In the genomic region with DNA sequence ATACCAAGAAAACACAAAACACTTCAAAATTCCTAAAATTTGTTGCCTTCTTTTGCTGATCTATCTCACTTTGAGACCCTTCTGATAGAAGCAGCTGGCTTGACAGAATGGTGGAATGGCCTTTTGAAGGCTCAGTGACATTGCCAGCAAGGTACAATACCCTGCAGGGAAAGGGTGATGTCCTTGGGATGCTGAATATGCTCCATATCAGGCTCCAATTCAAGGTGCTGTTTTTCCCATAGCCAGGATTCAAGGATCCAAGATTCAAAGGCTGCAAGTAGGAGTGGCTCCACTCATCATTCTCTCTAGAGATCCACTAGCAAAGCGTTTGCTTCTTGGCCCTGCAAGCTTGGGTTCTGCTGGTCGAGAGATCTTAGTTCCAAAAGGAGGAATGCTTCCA, we compare ENCODE assay signal across 30 cellular contexts.
"Had no signal": no experiment of that assay in that cellular context is flagged by ENCODE, and none has a peak within 500 bp of the region (broad histone marks: within the 10 kb centered on the region; RNA-seq: fewer than 3 reads in every experiment).

No MANE protein-coding gene starts in this region.

- H3K27ac ChIP-seq: neural progenitor cell, neutrophil, parathyroid adenoma, psoas muscle, right lobe of liver, sigmoid colon, spleen, stomach, thoracic aorta, thyroid gland, upper lobe of left lung had no signal

- DNase-seq: naive thymus-derived CD4-positive, alpha-beta T cell; natural killer cell; nucleus accumbens; posterior cingulate gyrus; psoas muscle; right cardiac atrium; right lobe of liver; sigmoid colon; small intestine; spleen; stimulated activated CD4-positive, alpha-beta T cell treated with anti-CD3 and anti-CD28 coated beads, Interleukin-12 subunit alpha, Interleukin-12 subunit beta, amount 100 ng/mL, for 4 hours; stimulated activated CD4-positive, alpha-beta T cell treated with anti-CD3 and anti-CD28 coated beads, Interleukin-1b, Interleukin-23, amount 100 ng/mL, for 48 hours; stimulated activated CD4-positive, alpha-beta T cell treated with anti-CD3 and anti-CD28 coated beads, Interleukin-4, amount 100 ng/mL, for 1 hour; stimulated activated CD4-positive, alpha-beta T cell treated with anti-CD3 and anti-CD28 coated beads, Interleukin-4, amount 100 ng/mL, for 4 hours; stimulated activated CD8-positive, alpha-beta memory T cell treated with anti-CD3 and anti-CD28 coated beads, Interleukin-4, amount 100 ng/mL, for 48 hours; stimulated activated naive B cell treated with anti-CD40 and anti-IgM and Interleukin-4, amounts not matched to agents 10 μg/mL and 1 μg/mL and 100 μg/mL, for 72 hours; stimulated activated naive CD4-positive, alpha-beta T cell treated with Interleukin-2 at 50 U/mL for 16 hours; stomach; thyroid gland; trophoblast cell; upper lobe of left lung had no signal

- ATAC-seq: naive thymus-derived CD4-positive, alpha-beta T cell; natural killer cell; psoas muscle; right cardiac atrium; right lobe of liver; stimulated activated naive B cell treated with anti-CD40 and anti-IgM and Interleukin-4, amounts not matched to agents 10 μg/mL and 1 μg/mL and 100 μg/mL, for 72 hours had no signal

- H3K4me1 ChIP-seq: neural progenitor cell, parathyroid adenoma, psoas muscle, right lobe of liver, sigmoid colon, spleen, stomach, thyroid gland, upper lobe of left lung had no signal

- H3K4me3 ChIP-seq: neural progenitor cell, psoas muscle, right lobe of liver, sigmoid colon, spleen, stomach, thoracic aorta, thyroid gland, tibial nerve, upper lobe of left lung had no signal

- H2AFZ ChIP-seq: neural progenitor cell, parathyroid adenoma had no signal

- H3K4me2 ChIP-seq: neural progenitor cell had no signal

- H3K36me3 Mint-ChIP-seq: natural killer cell had no signal

- H3K9me3 Mint-ChIP-seq: naive thymus-derived CD4-positive, alpha-beta T cell; natural killer cell; nephron; stimulated activated naive B cell treated with anti-CD40 and anti-IgM and Interleukin-4, amounts not matched to agents 10 μg/mL and 1 μg/mL and 100 μg/mL, for 72 hours; stimulated activated naive CD8-positive, alpha-beta T cell treated with anti-CD3 and anti-CD28 coated beads, Interleukin-15, Interleukin-2, amounts not matched to agents 100 ng/mL and 50 ng/mL, for 24 hours had no signal

- H3K27me3 Mint-ChIP-seq: naive thymus-derived CD4-positive, alpha-beta T cell; progenitor cell of endocrine pancreas; stimulated activated naive B cell treated with anti-CD40 and anti-IgM and Interleukin-4, amounts not matched to agents 10 μg/mL and 1 μg/mL and 100 μg/mL, for 72 hours; stimulated activated naive CD8-positive, alpha-beta T cell treated with anti-CD3 and anti-CD28 coated beads, Interleukin-15, Interleukin-2, amounts not matched to agents 100 ng/mL and 50 ng/mL, for 24 hours had no signal

- H3K9me3 ChIP-seq: neutrophil, psoas muscle, right lobe of liver, sigmoid colon, spleen, stomach, thoracic aorta, thyroid gland, tibial nerve, upper lobe of left lung had no signal

- H3K9ac ChIP-seq: neural progenitor cell, parathyroid adenoma had no signal

- H3K4me3 Mint-ChIP-seq: naive thymus-derived CD4-positive, alpha-beta T cell; natural killer cell; nephron; neural progenitor cell; stimulated activated naive B cell treated with anti-CD40 and anti-IgM and Interleukin-4, amounts not matched to agents 10 μg/mL and 1 μg/mL and 100 μg/mL, for 72 hours; stimulated activated naive CD8-positive, alpha-beta T cell treated with anti-CD3 and anti-CD28 coated beads, Interleukin-15, Interleukin-2, amounts not matched to agents 100 ng/mL and 50 ng/mL, for 24 hours had no signal

- H3K27ac Mint-ChIP-seq: naive thymus-derived CD4-positive, alpha-beta T cell; natural killer cell; nephron; neural progenitor cell; progenitor cell of endocrine pancreas; stimulated activated naive B cell treated with anti-CD40 and anti-IgM and Interleukin-4, amounts not matched to agents 10 μg/mL and 1 μg/mL and 100 μg/mL, for 72 hours; stimulated activated naive CD8-positive, alpha-beta T cell treated with anti-CD3 and anti-CD28 coated beads, Interleukin-15, Interleukin-2, amounts not matched to agents 100 ng/mL and 50 ng/mL, for 24 hours had no signal

- H3K4me1 Mint-ChIP-seq: natural killer cell had no signal

- FAIRE-seq: small intestine, urothelium cell line had no signal

- H3K79me2 ChIP-seq: parathyroid adenoma had no signal

- H3K27me3 ChIP-seq: neural progenitor cell, neutrophil, right lobe of liver, sigmoid colon, spleen, stomach, thyroid gland, tibial nerve, upper lobe of left lung had no signal
